ENCODE assay signal across 27 cellular contexts in the genomic region with DNA sequence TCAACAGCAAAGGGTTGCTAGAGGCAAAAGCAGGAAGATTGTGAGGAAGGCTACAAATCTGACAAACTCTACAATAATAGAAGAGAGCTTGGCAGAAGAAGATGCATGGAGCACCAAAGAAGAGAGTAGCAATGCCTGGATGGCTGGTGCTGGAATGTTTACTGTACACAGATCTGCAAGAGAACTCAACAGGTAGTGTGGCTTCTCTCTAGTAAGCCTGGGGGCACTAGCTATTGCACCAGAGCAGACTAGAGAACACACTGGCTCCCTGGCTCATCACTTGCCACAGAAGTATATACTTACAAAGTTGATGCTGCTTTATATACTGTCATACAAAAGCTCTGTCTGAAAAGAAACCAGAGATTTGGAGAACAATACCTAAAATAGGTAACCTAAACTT.
"Had no signal": no experiment of that assay in that cellular context is flagged by ENCODE, and none has a peak within 500 bp of the region (broad histone marks: within the 10 kb centered on the region; RNA-seq: fewer than 3 reads in every experiment).

No MANE protein-coding gene starts in this region.

- H3K36me3 Mint-ChIP-seq: activated naive CD8-positive, alpha-beta T cell had no signal

- H3K4me3 Mint-ChIP-seq: activated CD4-positive, alpha-beta memory T cell treated with anti-CD3 and anti-CD28 coated beads, Interleukin-2, amount 10 ng/mL, durations not matched to agents 7 days and 5 days; activated CD4-positive, alpha-beta T cell treated with anti-CD3 and anti-CD28 coated beads for 36 hours; activated CD4-positive, alpha-beta T cell treated with anti-CD3 and anti-CD28 coated beads, Interleukin-2, amount 10 ng/mL, durations not matched to agents 24 days and 14 days; activated naive CD8-positive, alpha-beta T cell; activated T-cell treated with anti-CD3 and anti-CD28 coated beads, Interleukin-2, amount 50 U/mL, for 24 hours; activated T-cell treated with anti-CD3 and anti-CD28 coated beads, Interleukin-2, amount 50 U/mL, for 72 hours; activated T-helper 17 cell treated with anti-CD3 and anti-CD28 coated beads, Interleukin-2, amount 50 U/mL, for 72 hours; central memory CD8-positive, alpha-beta T cell; dendritic cell treated with granulocyte-macrophage colony-stimulating factor and Interleukin-4, amounts not matched to agents 40 ng/mL and 50 ng/mL, for 4 days; endodermal cell; T-helper 17 cell had no signal

- DNase-seq: activated CD4-positive, alpha-beta memory T cell treated with anti-CD3 and anti-CD28 coated beads, Interleukin-2, amount 10 ng/mL, durations not matched to agents 7 days and 5 days; activated CD4-positive, alpha-beta T cell treated with anti-CD3 and anti-CD28 coated beads for 36 hours; activated CD4-positive, alpha-beta T cell treated with anti-CD3 and anti-CD28 coated beads, Interleukin-2, amount 10 ng/mL, durations not matched to agents 24 days and 14 days; activated CD4-positive, CD25-positive, alpha-beta regulatory T cell; activated CD4-positive, CD25-positive, alpha-beta regulatory T cell treated with anti-CD3 and anti-CD28 coated beads, Interleukin-2, amount 50 U/mL, for 72 hours; activated CD8-positive, alpha-beta memory T cell treated with anti-CD3 and anti-CD28 coated beads, Interleukin-2, amount 50 U/mL, for 48 hours; activated effector memory CD4-positive, alpha-beta T cell treated with Interleukin-2 at 50 U/mL for 16 hours; activated gamma-delta T cell treated with Interleukin-2 at 50 U/mL for 16 hours; activated naive CD4-positive, alpha-beta T cell treated with anti-CD3 and anti-CD28 coated beads, Interleukin-2, amount 50 U/mL, for 16 hours; activated naive CD4-positive, alpha-beta T cell treated with Interleukin-2 at 50 U/mL for 16 hours; activated T-cell treated with anti-CD3 and anti-CD28 coated beads for 4 hours; activated T-cell treated with anti-CD3 and anti-CD28 coated beads, Interleukin-2, amount 50 U/mL, for 24 hours; activated T-cell treated with anti-CD3 and anti-CD28 coated beads, Interleukin-2, amount 50 U/mL, for 72 hours; amniotic stem cell; anterior cingulate cortex; brain microvascular endothelial cell; dorsolateral prefrontal cortex; effector memory CD4-positive, alpha-beta T cell; endodermal cell; foreskin fibroblast; head of caudate nucleus; T-helper 17 cell had no signal

- H3K27me3 Mint-ChIP-seq: activated CD4-positive, alpha-beta memory T cell treated with anti-CD3 and anti-CD28 coated beads, Interleukin-2, amount 10 ng/mL, durations not matched to agents 7 days and 5 days; activated CD4-positive, alpha-beta T cell treated with anti-CD3 and anti-CD28 coated beads for 36 hours; activated CD4-positive, alpha-beta T cell treated with anti-CD3 and anti-CD28 coated beads, Interleukin-2, amount 10 ng/mL, durations not matched to agents 24 days and 14 days; activated naive CD8-positive, alpha-beta T cell; activated T-cell treated with anti-CD3 and anti-CD28 coated beads, Interleukin-2, amount 50 U/mL, for 24 hours; activated T-helper 17 cell treated with anti-CD3 and anti-CD28 coated beads, Interleukin-2, amount 50 U/mL, for 72 hours; central memory CD8-positive, alpha-beta T cell; dendritic cell treated with granulocyte-macrophage colony-stimulating factor and Interleukin-4, amounts not matched to agents 40 ng/mL and 50 ng/mL, for 4 days; T-helper 17 cell had no signal

- H3K27ac ChIP-seq: brain microvascular endothelial cell, coronary artery, dorsolateral prefrontal cortex had no signal

- H3K27ac Mint-ChIP-seq: activated CD4-positive, alpha-beta memory T cell treated with anti-CD3 and anti-CD28 coated beads, Interleukin-2, amount 10 ng/mL, durations not matched to agents 7 days and 5 days; activated CD4-positive, alpha-beta T cell treated with anti-CD3 and anti-CD28 coated beads for 36 hours; activated CD4-positive, alpha-beta T cell treated with anti-CD3 and anti-CD28 coated beads, Interleukin-2, amount 10 ng/mL, durations not matched to agents 24 days and 14 days; activated naive CD8-positive, alpha-beta T cell; activated T-cell treated with anti-CD3 and anti-CD28 coated beads, Interleukin-2, amount 50 U/mL, for 24 hours; activated T-cell treated with anti-CD3 and anti-CD28 coated beads, Interleukin-2, amount 50 U/mL, for 72 hours; activated T-helper 17 cell treated with anti-CD3 and anti-CD28 coated beads, Interleukin-2, amount 50 U/mL, for 72 hours; dendritic cell treated with granulocyte-macrophage colony-stimulating factor and Interleukin-4, amounts not matched to agents 40 ng/mL and 50 ng/mL, for 4 days; endodermal cell; T-helper 17 cell had no signal

- H3K9me3 Mint-ChIP-seq: activated CD4-positive, alpha-beta T cell treated with anti-CD3 and anti-CD28 coated beads, Interleukin-2, amount 10 ng/mL, durations not matched to agents 24 days and 14 days; activated T-cell treated with anti-CD3 and anti-CD28 coated beads, Interleukin-2, amount 50 U/mL, for 24 hours; dendritic cell treated with granulocyte-macrophage colony-stimulating factor and Interleukin-4, amounts not matched to agents 40 ng/mL and 50 ng/mL, for 4 days; endodermal cell had no signal

- H3K27me3 ChIP-seq: brain microvascular endothelial cell, dorsolateral prefrontal cortex had no signal

- H3K4me3 ChIP-seq: coronary artery, dorsolateral prefrontal cortex had no signal

- H3K36me3 ChIP-seq: brain microvascular endothelial cell had no signal

- H3K4me1 Mint-ChIP-seq: activated CD4-positive, alpha-beta memory T cell treated with anti-CD3 and anti-CD28 coated beads, Interleukin-2, amount 10 ng/mL, durations not matched to agents 7 days and 5 days; activated CD4-positive, alpha-beta T cell treated with anti-CD3 and anti-CD28 coated beads for 36 hours; activated CD4-positive, alpha-beta T cell treated with anti-CD3 and anti-CD28 coated beads, Interleukin-2, amount 10 ng/mL, durations not matched to agents 24 days and 14 days; activated T-helper 17 cell treated with anti-CD3 and anti-CD28 coated beads, Interleukin-2, amount 50 U/mL, for 72 hours; central memory CD8-positive, alpha-beta T cell; endodermal cell; T-helper 17 cell had no signal
